12 cellular contexts compared by ENCODE assay signal in the genomic region with DNA sequence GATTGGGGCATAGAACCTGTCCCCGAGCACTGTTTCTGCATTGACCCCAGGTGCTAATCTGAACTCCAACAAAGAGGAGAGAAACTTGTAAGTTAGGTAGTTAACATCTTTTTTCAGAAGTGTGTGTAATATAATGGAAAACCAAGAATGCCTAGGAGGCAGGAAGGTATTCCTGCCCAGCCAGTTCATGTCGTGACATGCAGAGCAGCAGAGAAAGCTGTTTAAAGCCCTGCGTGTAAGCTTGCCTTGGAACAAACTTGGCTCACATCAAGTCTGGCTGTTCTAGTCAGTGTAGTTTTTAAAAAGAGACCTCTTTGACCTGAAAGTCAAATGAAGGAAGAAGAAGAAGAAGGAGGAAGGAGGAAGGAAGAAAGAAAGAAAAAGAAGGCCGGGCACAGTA. TPM values are rescaled to one million over a fixed set of nuclear protein-coding genes. Genes with fewer than 3 reads are reported as not detected.
DNase-seq lines count a peak whose midpoint lies in the region; ATAC-seq and TF ChIP-seq lines count a peak whose summit lies in the region.
"Had no signal": no experiment of that assay in that cellular context is flagged by ENCODE, and none has a peak within 500 bp of the region (broad histone marks: within the 10 kb centered on the region; RNA-seq: fewer than 3 reads in every experiment).

No MANE protein-coding gene starts in this region.

- DNase-seq in esophagus muscularis mucosa (ENCODE audit: extremely low spot score), result no peak
- no peak for DNase-seq in substantia nigra (lab: John Stamatoyannopoulos, UW)
- DNase-seq: BE2C, NCI-H226, T-helper 9 cell had no signal

- ATAC-seq in HG02571 (IDR thresholded peaks at IDR 0.05; ENCODE audit: unreplicated experiment) (no peak), HG02973 (IDR thresholded peaks at IDR 0.05; ENCODE audit: unreplicated experiment) (no peak), GM19452 (IDR thresholded peaks at IDR 0.05; ENCODE audit: unreplicated experiment) (no peak)

- peak overlapping the region in 1 of 4 donors; percentile 93 for H3K4me3 Mint-ChIP-seq in IgD-negative memory B cell

- H3K4me1 ChIP-seq in BLaER1 treated with 17β-estradiol and CSF1 and Interleukin-3, amounts not matched to agents 10 nM and 100 nM, result peaks cover 20 to 30% (median 24%) of the 10 kb centered on the region in 10 experiments
- H3K4me1 ChIP-seq in esophagus muscularis mucosa, result peaks cover 34 to 57% (median 52%) of the 10 kb centered on the region in 4 donors
- peaks cover 27% of the 10 kb centered on the region for H3K4me1 ChIP-seq in parathyroid adenoma

- H3K27me3 ChIP-seq in BLaER1 treated with 17β-estradiol and CSF1 and Interleukin-3, amounts not matched to agents 10 nM and 100 nM, result no peaks in the 10 kb centered on the region
- H3K27me3 ChIP-seq in esophagus muscularis mucosa (no peaks in the 10 kb centered on the region), parathyroid adenoma (ENCODE audit: control insufficient read depth, insufficient read depth, low read length) (no peaks in the 10 kb centered on the region)
- H3K27me3 ChIP-seq: ascending aorta, BE2C had no signal

- H2AFZ ChIP-seq in parathyroid adenoma, result peak overlapping the region; percentile 20

- no peak for TF ChIP-seq EP300 in esophagus muscularis mucosa (IDR thresholded peaks at IDR 0.05)

- no peak for TF ChIP-seq CTCF in esophagus muscularis mucosa (IDR thresholded peaks at IDR 0.05)
- TF ChIP-seq CTCF in parathyroid adenoma (IDR thresholded peaks at IDR 0.05), result no peak

- no peaks in the 10 kb centered on the region for H3K79me2 ChIP-seq in parathyroid adenoma

- H3K4me3 ChIP-seq in BLaER1 treated with 17β-estradiol and CSF1 and Interleukin-3, amounts not matched to agents 10 nM and 100 nM, result no peak overlapping the region
- H3K4me3 ChIP-seq in esophagus muscularis mucosa (no peak overlapping the region), parathyroid adenoma (ENCODE audit: low read depth, low read length) (no peak overlapping the region)
- H3K4me3 ChIP-seq: ascending aorta had no signal

- peak overlapping the region in 6 of 11 experiments; percentile 4 to 91 (median 84); a peak in 7 of 22 replicates for H3K4me2 ChIP-seq in BLaER1 treated with 17β-estradiol and CSF1 and Interleukin-3, amounts not matched to agents 10 nM and 100 nM
- no peak overlapping the region for H3K4me2 ChIP-seq in parathyroid adenoma (ENCODE audit: low read length)

- H4K20me1 ChIP-seq in BLaER1 treated with 17β-estradiol and CSF1 and Interleukin-3, amounts not matched to agents 10 nM and 100 nM, result peaks cover 11 to 24% (median 19%) of the 10 kb centered on the region in 11 experiments; a peak in 21 of 22 replicates

- H3K27ac ChIP-seq in BLaER1 treated with 17β-estradiol and CSF1 and Interleukin-3, amounts not matched to agents 10 nM and 100 nM, result no peak overlapping the region
- H3K27ac ChIP-seq in esophagus muscularis mucosa (replicated peaks in 1 of 4), result peak overlapping the region; percentile 97 to 100 (median 99)
- H3K27ac ChIP-seq in parathyroid adenoma, result peak overlapping the region; percentile 78
- no peak overlapping the region for H3K27ac ChIP-seq in substantia nigra (ENCODE audit: low read depth, low read length, poor library complexity, severe bottlenecking)
- H3K27ac ChIP-seq: ascending aorta had no signal

- peaks cover 1% of the 10 kb centered on the region for H3K27me3 Mint-ChIP-seq in IgD-negative memory B cell

- no peak for TF ChIP-seq POLR2A in esophagus muscularis mucosa (IDR thresholded peaks at IDR 0.05; ENCODE audit: low read depth)

- H3K27ac Mint-ChIP-seq in IgD-negative memory B cell, result peak overlapping the region in 2 of 3 donors; percentile 40 to 95

- peaks cover 2% of the 10 kb centered on the region for H3K36me3 Mint-ChIP-seq in IgD-negative memory B cell

- WGBS in esophagus muscularis mucosa, result 74% methylated on average over 4 of the region's 4 CpGs

- intact Hi-C loops in esophagus muscularis mucosa (cut with DNase I), result loop anchor here (5.0 kb wide), 1 partner anchor 81 kb away; no protein-coding TSS in a partner anchor

- peaks cover 0 to 4% (median 0%) of the 10 kb centered on the region in 11 experiments; a peak in 5 of 22 replicates for H3K36me3 ChIP-seq in BLaER1 treated with 17β-estradiol and CSF1 and Interleukin-3, amounts not matched to agents 10 nM and 100 nM
- peaks cover 0 to under 1% (median 0%) of the 10 kb centered on the region in 4 donors for H3K36me3 ChIP-seq in esophagus muscularis mucosa
- no peaks in the 10 kb centered on the region for H3K36me3 ChIP-seq in parathyroid adenoma (ENCODE audit: control insufficient read depth, insufficient read depth, low read length)
- H3K36me3 ChIP-seq: ascending aorta, BE2C had no signal

- H3K9me3 ChIP-seq in BLaER1 treated with 17β-estradiol and CSF1 and Interleukin-3, amounts not matched to agents 10 nM and 100 nM (replicated peaks in 1 of 11), result no peaks in the 10 kb centered on the region
- H3K9me3 ChIP-seq in esophagus muscularis mucosa, result no peaks in the 10 kb centered on the region
- no peaks in the 10 kb centered on the region for H3K9me3 ChIP-seq in parathyroid adenoma (ENCODE audit: control insufficient read depth, low read length)
- H3K9me3 ChIP-seq: ascending aorta, BE2C had no signal

- peak overlapping the region in 2 of 11 experiments; percentile 9 to 21; a peak in 1 of 22 replicates for H3K9ac ChIP-seq in BLaER1 treated with 17β-estradiol and CSF1 and Interleukin-3, amounts not matched to agents 10 nM and 100 nM
- no peak overlapping the region for H3K9ac ChIP-seq in parathyroid adenoma

- H3K4me1 Mint-ChIP-seq in IgD-negative memory B cell, result peaks cover 6 to 23% (median 19%) of the 10 kb centered on the region in 3 donors

- no peaks in the 10 kb centered on the region for H3K9me3 Mint-ChIP-seq in IgD-negative memory B cell

RNA-seq across cellular contexts. Expression of gene GNA13, which starts 2.1 kb away (rescaled TPM):
- 37.3 TPM for polyA plus RNA-seq in IgD-negative memory B cell
- total RNA-seq in esophagus muscularis mucosa, result 10 to 100 TPM; 54.2 to 79.6 (median 69.2) TPM

Comparison
In these comparisons a context has a peak if more than half of its experiments do, and no peak if none do; other contexts are left out.
1. H3K27ac ChIP-seq: peak in esophagus muscularis mucosa (4 of 4) and parathyroid adenoma (single experiment); none in BLaER1 treated with 17β-estradiol and CSF1 and Interleukin-3, amounts not matched to agents 10 nM and 100 nM (0 of 11) and substantia nigra (single experiment).